ENCODE assay signal across 8 cellular contexts in genomic region chr19:12891553-12892021, GRCh38. TPM values are rescaled to one million over a fixed set of nuclear protein-coding genes. Genes with fewer than 3 reads are reported as not detected.
DNase-seq lines count a peak whose midpoint lies in the region; ATAC-seq and TF ChIP-seq lines count a peak whose summit lies in the region.

No MANE protein-coding gene starts in this region.

- in situ Hi-C loops in astrocyte of the spinal cord (cut with HindIII; ENCODE audit: low sequenced_read_pairs): no loop called here
- in situ Hi-C loops in KBM-7 (cut with MboI; ENCODE audit: low pct_unique_long_range_greater_than_20kb, low sequenced_read_pairs): no loop called here

- TF ChIP-seq CTCF in astrocyte of the spinal cord (IDR thresholded peaks at IDR 0.05; ENCODE audit: low read depth, low read length) (no peak), lower lobe of right lung (IDR thresholded peaks at IDR 0.05) (no peak), upper lobe of right lung (IDR thresholded peaks at IDR 0.05) (no peak)

- H3K4me1 ChIP-seq in lower lobe of right lung (peaks cover 10% of the 10 kb centered on the region), upper lobe of right lung (peaks cover 13% of the 10 kb centered on the region)

- H3K4me3 Mint-ChIP-seq in activated naive CD4-positive, alpha-beta T cell treated with anti-CD3 and anti-CD28 coated beads, Interleukin-2, amount 50 U/mL, for 24 hours: peak overlapping the region; percentile 100

- DNase-seq in activated naive CD4-positive, alpha-beta T cell (lab: John Stamatoyannopoulos, UW): no peak
- DNase-seq in astrocyte of the spinal cord (ENCODE audit: low read depth, low spot score): no peak
- DNase-seq in lower lobe of right lung: no peak
- DNase-seq in upper lobe of right lung: no peak
- no peak for DNase-seq in NCI-H2081 (lab: John Stamatoyannopoulos, UW)
- DNase-seq in KBM-7: no peak
- DNase-seq in SIG-M5 (lab: John Stamatoyannopoulos, UW): no peak

- H3K27me3 Mint-ChIP-seq in activated naive CD4-positive, alpha-beta T cell treated with anti-CD3 and anti-CD28 coated beads, Interleukin-2, amount 50 U/mL, for 24 hours: no peaks in the 10 kb centered on the region

- H3K27me3 ChIP-seq in lower lobe of right lung (ENCODE audit: low read depth) (no peaks in the 10 kb centered on the region), upper lobe of right lung (no peaks in the 10 kb centered on the region)

- H3K27ac Mint-ChIP-seq in activated naive CD4-positive, alpha-beta T cell treated with anti-CD3 and anti-CD28 coated beads, Interleukin-2, amount 50 U/mL, for 24 hours: no peak overlapping the region

- peak overlapping the region; percentile 79 for H3K4me3 ChIP-seq in astrocyte of the spinal cord (ENCODE audit: low read depth, low read length)
- H3K4me3 ChIP-seq in lower lobe of right lung: peak overlapping the region; percentile 96
- H3K4me3 ChIP-seq in upper lobe of right lung: peak overlapping the region; percentile 99

- H3K27ac ChIP-seq in lower lobe of right lung: peak overlapping the region; percentile 85
- peak overlapping the region; percentile 83 for H3K27ac ChIP-seq in upper lobe of right lung

- H3K9me3 ChIP-seq in lower lobe of right lung (no peaks in the 10 kb centered on the region), upper lobe of right lung (no peaks in the 10 kb centered on the region)

- H3K36me3 ChIP-seq in lower lobe of right lung: peaks cover 32% of the 10 kb centered on the region
- H3K36me3 ChIP-seq in upper lobe of right lung: peaks cover 12% of the 10 kb centered on the region

- intact Hi-C loops in lower lobe of right lung (cut with DNase I) (no loop called here), upper lobe of right lung (cut with DNase I) (no loop called here)

- ATAC-seq in lower lobe of right lung (no peak), upper lobe of right lung (no peak)

- H3K36me3 Mint-ChIP-seq in activated naive CD4-positive, alpha-beta T cell treated with anti-CD3 and anti-CD28 coated beads, Interleukin-2, amount 50 U/mL, for 24 hours: peaks cover 9% of the 10 kb centered on the region

- H3K4me1 Mint-ChIP-seq in activated naive CD4-positive, alpha-beta T cell treated with anti-CD3 and anti-CD28 coated beads, Interleukin-2, amount 50 U/mL, for 24 hours: peaks cover 19% of the 10 kb centered on the region

- no peaks in the 10 kb centered on the region for H3K9me3 Mint-ChIP-seq in activated naive CD4-positive, alpha-beta T cell treated with anti-CD3 and anti-CD28 coated beads, Interleukin-2, amount 50 U/mL, for 24 hours

RNA-seq across cellular contexts. Expression of gene GCDH, which starts 0.6 kb away (rescaled TPM):
- total RNA-seq in lower lobe of right lung: 23.9 TPM
- total RNA-seq in upper lobe of right lung: 21.0 TPM

RNA-seq across cellular contexts. Expression of gene KLF1, which starts 4.6 kb away (rescaled TPM):
- 0.24 TPM for total RNA-seq in lower lobe of right lung
- total RNA-seq in upper lobe of right lung: not detected

RNA-seq across cellular contexts. Expression of gene DNASE2, which starts 10.3 kb away (rescaled TPM):
- 101 TPM for total RNA-seq in lower lobe of right lung
- total RNA-seq in upper lobe of right lung: 61.0 TPM

RNA-seq across cellular contexts. Expression of gene SYCE2, which starts 27.5 kb away (rescaled TPM):
- total RNA-seq in lower lobe of right lung (not detected), upper lobe of right lung (not detected)

RNA-seq across cellular contexts. Expression of gene FARSA, which starts 41.9 kb away (rescaled TPM):
- total RNA-seq in lower lobe of right lung (44.4 TPM), upper lobe of right lung (39.5 TPM)
